17 cellular contexts compared by ENCODE assay signal in genomic region chr7:44221231-44221791, GRCh38. TPM values are rescaled to one million over a fixed set of nuclear protein-coding genes. Genes with fewer than 3 reads are reported as not detected.
DNase-seq lines count a peak whose midpoint lies in the region; ATAC-seq, FAIRE-seq and TF ChIP-seq lines count a peak whose summit lies in the region.
"Had no signal": no experiment of that assay in that cellular context is flagged by ENCODE, and none has a peak within 500 bp of the region (broad histone marks: within the 10 kb centered on the region; RNA-seq: fewer than 3 reads in every experiment).

No MANE protein-coding gene starts in this region.

- TF ChIP-seq CTCF in right atrium auricular region (IDR thresholded peaks at IDR 0.05) (no peak), K562 (IDR thresholded peaks at IDR 0.05 in 2 of 3, conservative IDR thresholded peaks at IDR 0.05 in 1 of 3; ENCODE audit: insufficient read depth in 2 of 3, low read depth in 1 of 3, low read length in 3 of 3) (peak; percentile 39 to 51 (median 41); a peak in 5 of 6 replicates), kidney epithelial cell (IDR thresholded peaks at IDR 0.05; ENCODE audit: insufficient read depth, low read length, poor library complexity, severe bottlenecking) (peak; percentile 42), spleen (IDR thresholded peaks at IDR 0.05 in 8 of 11, conservative IDR thresholded peaks at IDR 0.05 in 3 of 11) (no peak)

- peak overlapping the region in 1 of 2 experiments; percentile 76; a peak in 2 of 4 replicates for H3K9ac ChIP-seq in K562 (ENCODE audit: insufficient read depth in 1 of 2, low read depth in 2 of 2, low read length in 2 of 2)
- H3K9ac ChIP-seq: parathyroid adenoma had no signal

- no peaks in the 10 kb centered on the region for H3K4me1 ChIP-seq in right atrium auricular region
- peaks cover 0 to 66% of the 10 kb centered on the region in 2 experiments; a peak in 3 of 5 replicates for H3K4me1 ChIP-seq in K562 (replicated peaks in 1 of 2; ENCODE audit: control insufficient read depth in 2 of 2, insufficient read depth in 2 of 2, low read length in 2 of 2)
- no peaks in the 10 kb centered on the region for H3K4me1 ChIP-seq in spleen
- H3K4me1 ChIP-seq: A549, ascending aorta, parathyroid adenoma, stomach, uterus had no signal

- POLR2A ChIA-PET in K562 (lab: Yijun Ruan, JAX) = no interaction called here

- ATAC-seq in Right ventricle myocardium inferior (no peak), K562 (peak; percentile 81), GM19324 (IDR thresholded peaks at IDR 0.05; ENCODE audit: low FRiP score, unreplicated experiment) (no peak)
- ATAC-seq: esophagus mucosa had no signal

- peak in 1 of 2 experiments; percentile 19; a peak in 1 of 4 replicates for TF ChIP-seq RAD21 in K562 (CRISPR knock-in tag; conservative IDR thresholded peaks at IDR 0.05 in 1 of 2, IDR thresholded peaks at IDR 0.05 in 1 of 2)

- H3K36me3 ChIP-seq in right atrium auricular region = peaks cover 3% of the 10 kb centered on the region
- H3K36me3 ChIP-seq in K562 (ENCODE audit: control insufficient read depth, insufficient read depth, low read length) = no peaks in the 10 kb centered on the region
- no peaks in the 10 kb centered on the region for H3K36me3 ChIP-seq in kidney epithelial cell (ENCODE audit: control insufficient read depth, insufficient read depth, low read length)
- no peaks in the 10 kb centered on the region for H3K36me3 ChIP-seq in spleen
- H3K36me3 ChIP-seq: ascending aorta, stomach, uterus had no signal

- H3K79me2 ChIP-seq in K562 (ENCODE audit: control insufficient read depth, insufficient read depth, low read length) = no peaks in the 10 kb centered on the region
- H3K79me2 ChIP-seq: parathyroid adenoma had no signal

- no peaks in the 10 kb centered on the region for H3K9me3 ChIP-seq in right atrium auricular region
- H3K9me3 ChIP-seq in K562 (replicated peaks; ENCODE audit: control insufficient read depth, insufficient read depth, low read depth, low read length) = no peaks in the 10 kb centered on the region
- no peaks in the 10 kb centered on the region for H3K9me3 ChIP-seq in spleen
- H3K9me3 ChIP-seq: A549, ascending aorta, uterus had no signal

- H3K27me3 ChIP-seq in right atrium auricular region = no peaks in the 10 kb centered on the region
- H3K27me3 ChIP-seq in K562 (ENCODE audit: control insufficient read depth in 2 of 2, insufficient read depth in 2 of 2, low read length in 2 of 2) = peaks cover 9 to 28% of the 10 kb centered on the region in 2 experiments; a peak in 4 of 5 replicates
- H3K27me3 ChIP-seq in kidney epithelial cell (ENCODE audit: control insufficient read depth, insufficient read depth, low read length) = peaks cover 32% of the 10 kb centered on the region
- peaks cover 0 to 27% (median 12%) of the 10 kb centered on the region in 7 donors for H3K27me3 ChIP-seq in spleen (replicated peaks in 1 of 7)
- H3K27me3 ChIP-seq: ascending aorta had no signal

- H3K4me3 ChIP-seq in right atrium auricular region (no peak overlapping the region), K562 (no peak overlapping the region), kidney epithelial cell (ENCODE audit: low read depth, low read length) (no peak overlapping the region), spleen (no peak overlapping the region)
- H3K4me3 ChIP-seq: A549, ascending aorta, stomach, uterus had no signal

- H3K27ac ChIP-seq in right atrium auricular region (no peak overlapping the region), K562 (ENCODE audit: extremely low read depth, low read depth, low read length) (no peak overlapping the region), spleen (no peak overlapping the region)
- H3K27ac ChIP-seq: A549, ascending aorta, parathyroid adenoma, stomach, uterus had no signal

- TF ChIP-seq EP300 in K562 (IDR thresholded peaks at IDR 0.05; ENCODE audit: low read length) = no peak

- no peaks in the 10 kb centered on the region for H4K20me1 ChIP-seq in K562 (replicated peaks; ENCODE audit: control insufficient read depth, insufficient read depth, low read length)

- BruUV-seq in K562 (replicated peaks; lab: Mats Ljungman, UMichigan) = no TSS peak

- intact Hi-C loops in Right ventricle myocardium inferior (cut with DNase I) = no loop called here
- intact Hi-C loops in K562 (cut with micrococcal nuclease) = no loop called here
- intact Hi-C loops in spleen (cut with DNase I; ENCODE audit: low total_unique reads) = no loop called here

- H3K9me1 ChIP-seq in K562 (ENCODE audit: control insufficient read depth, insufficient read depth, low read length) = no peaks in the 10 kb centered on the region

- FAIRE-seq in K562 (lab: Jason Lieb, UNC) = peak; percentile 19
- FAIRE-seq: A549 had no signal

- in situ Hi-C loops in K562 (cut with MboI) = no loop called here

- TF ChIP-seq POLR2A in K562 (conservative IDR thresholded peaks at IDR 0.05) = no peak
- TF ChIP-seq POLR2A in spleen (IDR thresholded peaks at IDR 0.05) = no peak

- CTCF ChIA-PET in K562 (lab: Yijun Ruan, JAX; ENCODE audit: low intra/inter-chr PET ratio) = no interaction called here

- DNase-seq in Right ventricle myocardium inferior (ENCODE audit: missing footprints) (peak; percentile 34), right atrium auricular region (ENCODE audit: low spot score) (no peak), K562 (ENCODE audit: extremely low read depth in 1 of 4, low spot score in 3 of 4) (peak; percentile 62 to 80 (median 78)), kidney epithelial cell (ENCODE audit: low read depth) (no peak), spleen (peak; percentile 73), A172 (ENCODE audit: low spot score) (no peak)
- DNase-seq in stimulated activated CD4-positive, alpha-beta T cell treated with anti-CD3 and anti-CD28 coated beads, Interleukin-4, amount 100 ng/mL, for 4 hours = no peak
- DNase-seq: activated naive CD4-positive, alpha-beta T cell treated with Interleukin-2 at 50 U/mL for 16 hours; NCI-H1417; SIG-M5; stomach; uterus had no signal

- peak overlapping the region; percentile 91 for H2AFZ ChIP-seq in K562 (ENCODE audit: low read depth, low read length)
- H2AFZ ChIP-seq: parathyroid adenoma had no signal

- 41% methylated on average over 16 of the region's 30 CpGs for WGBS in K562 (ENCODE audit: insufficient coverage, low coverage, missing lambda C conversion rate)
- 67 to 88% (median 73%) methylated on average over 16 to 30 of the region's 30 CpGs for WGBS in spleen, 5 donors

- no peak overlapping the region for H3K4me2 ChIP-seq in K562 (ENCODE audit: insufficient read depth, low read length)
- H3K4me2 ChIP-seq: A549 had no signal

TF ChIP-seq in K562, 482 proteins besides CTCF, POLR2A, EP300 and RAD21 (continues in another document):
- TF ChIP-seq LCOR (CRISPR knock-in tag; IDR thresholded peaks at IDR 0.05) = peak; percentile 41; the same call in 1 of the 2 replicates
- no peak for TF ChIP-seq GATAD2B (IDR thresholded peaks at IDR 0.05; ENCODE audit: borderline replicate concordance)
- TF ChIP-seq DACH1 (IDR thresholded peaks at IDR 0.05; ENCODE audit: partially characterized antibody) = no peak

RNA-seq across cellular contexts. Expression of gene YKT6, which starts 20.5 kb away (rescaled TPM):
- total RNA-seq in Right ventricle myocardium inferior = 58.0 TPM
- total RNA-seq in right atrium auricular region = 10 to 100 TPM; 43.9 to 44.9 TPM
- 52.9 and 122 TPM in 2 replicates for total RNA-seq in K562 (2011; cell fraction: chromatin; rRNA removed; ENCODE audit: low replicate concordance)
- total RNA-seq in K562 (2011; cell fraction: nucleolus; rRNA removed) = 80.8 and 98.2 TPM in 2 replicates
- 90.6 and 91.5 TPM in 2 replicates for total RNA-seq in K562 (2011; cell fraction: nucleoplasm; rRNA removed)
- 82.0 and 96.9 TPM in 2 replicates for total RNA-seq in K562 (2014; rRNA removed)
- 52.0 and 57.7 TPM in 2 replicates for total RNA-seq in K562 (2014; rRNA removed; fragmentation: Illumina TruSeq; extraction: Trizol)
- total RNA-seq in K562 (2015; rRNA removed; fragmentation: Illumina TruSeq; extraction: Trizol) = 56.9 and 59.5 TPM in 2 replicates
- total RNA-seq in K562 (2021) = 73.2 and 80.6 TPM in 2 replicates
- polyA plus RNA-seq in K562 (2011; rRNA removed) = 90.6 and 96.8 TPM in 2 replicates
- polyA plus RNA-seq in K562 (2011; cell fraction: cytosol; rRNA removed) = 88.6 and 98.5 TPM in 2 replicates
- 128 and 156 TPM in 2 replicates for polyA plus RNA-seq in K562 (2011; cell fraction: nucleus; rRNA removed)
- 75.1 and 76.7 TPM in 2 replicates for polyA plus RNA-seq in K562 (2012)
- 73.0 and 80.6 TPM in 2 replicates for polyA plus RNA-seq in K562 (2014; fragmentation: Illumina TruSeq; extraction: Trizol)
- polyA plus RNA-seq in K562 (2014; fragmentation: Nextera tagmentation; extraction: Ambion mirVana) = 1 to 10 TPM; 1.6 to 2.8 TPM
- 75.1 and 96.5 TPM in 2 replicates for polyA plus RNA-seq in K562 (2014; rRNA removed)
- 46.0 and 54.8 TPM in 2 replicates for polyA minus RNA-seq in K562 (2011; rRNA and poly(A)+ RNA removed)
- 25.1 and 28.8 TPM in 2 replicates for polyA minus RNA-seq in K562 (2011; cell fraction: cytosol; rRNA and poly(A)+ RNA removed)
- polyA minus RNA-seq in K562 (2011; cell fraction: nucleus; rRNA and poly(A)+ RNA removed) = 46.4 and 60.2 TPM in 2 replicates
- 124 and 128 TPM in 2 replicates for total RNA-seq in kidney epithelial cell
- total RNA-seq in spleen = 10 to 100 TPM; 51.9 to 66.4 (median 56.6) TPM
- polyA plus RNA-seq in spleen = 10 to 100 TPM; 26.9 to 49.0 (median 30.1) TPM
- total RNA-seq in A172 (2014; rRNA removed; shearing (Covaris generic)) = 133 and 137 TPM in 2 replicates

RNA-seq across cellular contexts. Expression of gene GCK, which starts 32.1 kb away (rescaled TPM):
- 1.8 TPM for total RNA-seq in Right ventricle myocardium inferior
- 10 to 100 TPM; 11.1 to 21.0 TPM for total RNA-seq in right atrium auricular region
- total RNA-seq in K562 (2011; cell fraction: chromatin; rRNA removed; ENCODE audit: low replicate concordance) = not detected in 2 replicates
- total RNA-seq in K562 (2011; cell fraction: nucleolus; rRNA removed) = not detected in 2 replicates
- total RNA-seq in K562 (2011; cell fraction: nucleoplasm; rRNA removed) = not detected in 2 replicates
- total RNA-seq in K562 (2014; rRNA removed) = 0.14 and 0.16 TPM in 2 replicates
- total RNA-seq in K562 (2014; rRNA removed; fragmentation: Illumina TruSeq; extraction: Trizol) = 0.18 TPM in 1 of 2 replicates, not detected in the other
- 0.11 TPM in 1 of 2 replicates, not detected in the other for total RNA-seq in K562 (2015; rRNA removed; fragmentation: Illumina TruSeq; extraction: Trizol)
- total RNA-seq in K562 (2021) = 0.11 and 0.22 TPM in 2 replicates
- not detected in 2 replicates for polyA plus RNA-seq in K562 (2011; rRNA removed)
- polyA plus RNA-seq in K562 (2011; cell fraction: cytosol; rRNA removed) = 0.04 and 0.09 TPM in 2 replicates
- 0.13 TPM in 1 of 2 replicates, not detected in the other for polyA plus RNA-seq in K562 (2011; cell fraction: nucleus; rRNA removed)
- polyA plus RNA-seq in K562 (2012) = 0.79 and 1.2 TPM in 2 replicates
- polyA plus RNA-seq in K562 (2014; fragmentation: Illumina TruSeq; extraction: Trizol) = not detected in 2 replicates
- under 1 TPM; 0.25 to 0.55 TPM for polyA plus RNA-seq in K562 (2014; fragmentation: Nextera tagmentation; extraction: Ambion mirVana)
- 0.13 and 0.35 TPM in 2 replicates for polyA plus RNA-seq in K562 (2014; rRNA removed)
- not detected in 2 replicates for polyA minus RNA-seq in K562 (2011; rRNA and poly(A)+ RNA removed)
- polyA minus RNA-seq in K562 (2011; cell fraction: cytosol; rRNA and poly(A)+ RNA removed) = not detected in 2 replicates
- polyA minus RNA-seq in K562 (2011; cell fraction: nucleus; rRNA and poly(A)+ RNA removed) = not detected in 2 replicates
- 0.75 and 2.3 TPM in 2 replicates for total RNA-seq in kidney epithelial cell
- 1 to 10 TPM in 1 of 7 donors, under 1 TPM in 3, not detected in 3; 0.29 to 1.6 (median 0.49) TPM for total RNA-seq in spleen
- polyA plus RNA-seq in spleen = 1 to 10 TPM in 2 of 3 donors, under 1 TPM in 1; 0.55 to 1.7 (median 1.2) TPM
- not detected in 2 replicates for total RNA-seq in A172 (2014; rRNA removed; shearing (Covaris generic))
- total RNA-seq: esophagus mucosa had no signal

Comparison
In these comparisons a context has a peak if more than half of its experiments do, and no peak if none do; other contexts are left out.
1. DNase-seq: peak in Right ventricle myocardium inferior (single experiment), K562 (4 of 4) and spleen (single experiment); none in right atrium auricular region (single experiment), kidney epithelial cell (single experiment), A172 (single experiment) and stimulated activated CD4-positive, alpha-beta T cell treated with anti-CD3 and anti-CD28 coated beads, Interleukin-4, amount 100 ng/mL, for 4 hours (0 of 2).
2. CTCF ChIP-seq: peak in K562 (3 of 3) and kidney epithelial cell (single experiment); none in right atrium auricular region (0 of 2) and spleen (0 of 11).